ENCODE assay signal across 8 cellular contexts in genomic region chr14:93231129-93231979, GRCh38. TPM values are rescaled to one million over a fixed set of nuclear protein-coding genes. Genes with fewer than 3 reads are reported as not detected.
DNase-seq lines count a peak whose midpoint lies in the region; ATAC-seq, FAIRE-seq and TF ChIP-seq lines count a peak whose summit lies in the region.

No MANE protein-coding gene starts in this region.

- peak overlapping the region; percentile 47 to 66 for H3K4me3 ChIP-seq in cardiac fibroblast (replicated peaks in 1 of 2; ENCODE audit: low read depth in 2 of 2, low read length in 2 of 2)

- no peak for FAIRE-seq in D721Med (lab: Jason Lieb, UNC)

- no peak for ATAC-seq in HG03457 (IDR thresholded peaks at IDR 0.05; ENCODE audit: unreplicated experiment)

- peak; percentile 71 for DNase-seq in D721Med (ENCODE audit: insufficient read length, low spot score)
- peak; percentile 57 for DNase-seq in NCI-H2171 (lab: John Stamatoyannopoulos, UW)
- DNase-seq in cardiac fibroblast (ENCODE audit: low read depth in 2 of 2), result peak; percentile 43 to 67
- DNase-seq in middle frontal gyrus (ENCODE audit: extremely low spot score, low spot score), result peak; percentile 22
- no peak for DNase-seq in mesenteric fat pad (ENCODE audit: low spot score)
- DNase-seq in activated CD8-positive, alpha-beta memory T cell treated with anti-CD3 and anti-CD28 coated beads, Interleukin-2, amount 50 U/mL, for 48 hours, result no peak
- DNase-seq in RKO (ENCODE audit: low spot score), result no peak

- TF ChIP-seq CTCF in D721Med (IDR thresholded peaks at IDR 0.05; ENCODE audit: insufficient read depth, missing control alignments) (no peak), cardiac fibroblast (IDR thresholded peaks at IDR 0.05; ENCODE audit: low read depth, low read length) (no peak)

RNA-seq across cellular contexts. Expression of gene UBR7, which starts 24.3 kb away (rescaled TPM):
- total RNA-seq in mesenteric fat pad, result 12.9 TPM

RNA-seq across cellular contexts. Expression of gene GON7, which starts 24.5 kb away (rescaled TPM):
- 7.4 TPM for total RNA-seq in mesenteric fat pad

RNA-seq across cellular contexts. Expression of gene LYSET, which starts 46.2 kb away (rescaled TPM):
- 24.1 TPM for total RNA-seq in mesenteric fat pad

RNA-seq across cellular contexts. Expression of gene MOAP1, which starts 46.7 kb away (rescaled TPM):
- total RNA-seq in mesenteric fat pad, result 18.7 TPM

Comparison
In these comparisons a context has a peak if more than half of its experiments do, and no peak if none do; other contexts are left out.
1. DNase-seq: peak in D721Med (single experiment), NCI-H2171 (single experiment), cardiac fibroblast (2 of 2) and middle frontal gyrus (single experiment); none in mesenteric fat pad (single experiment), activated CD8-positive, alpha-beta memory T cell treated with anti-CD3 and anti-CD28 coated beads, Interleukin-2, amount 50 U/mL, for 48 hours (single experiment) and RKO (single experiment).